In genomic region chr18:48356909-48357631, GRCh38 we compare ENCODE assay signal across 17 cellular contexts. TPM values are rescaled to one million over a fixed set of nuclear protein-coding genes. Genes with fewer than 3 reads are reported as not detected.
A peak's percentile ranks its signal among the peaks of the same experiment; 100 is the strongest.
DNase-seq lines count a peak whose midpoint lies in the region; ATAC-seq and TF ChIP-seq lines count a peak whose summit lies in the region.
"Had no signal": no experiment of that assay in that cellular context is flagged by ENCODE, and none has a peak within 500 bp of the region (broad histone marks: within the 10 kb centered on the region; RNA-seq: fewer than 3 reads in every experiment).

No MANE protein-coding gene starts in this region.

- TF ChIP-seq CTCF in HEK293 (tag by site-specific recombination; IDR thresholded peaks at IDR 0.05): no peak
- TF ChIP-seq CTCF in coronary artery (IDR thresholded peaks at IDR 0.05): no peak
- TF ChIP-seq CTCF in mesothelial cell of epicardium (IDR thresholded peaks at IDR 0.05; ENCODE audit: unreplicated experiment): no peak

- H3K9me3 Mint-ChIP-seq in mesothelial cell of epicardium: no peaks in the 10 kb centered on the region
- H3K9me3 Mint-ChIP-seq: T-helper 2 cell treated with Interferon-gamma antibody and Interleukin-4, amounts not matched to agents 5 μg/mL and 100 μg/mL, for 36 hours had no signal

- H3K27ac Mint-ChIP-seq in mesothelial cell of epicardium: peak overlapping the region; percentile 78
- H3K27ac Mint-ChIP-seq: T-helper 2 cell treated with Interferon-gamma antibody and Interleukin-4, amounts not matched to agents 5 μg/mL and 100 μg/mL, for 36 hours had no signal

- H3K4me1 Mint-ChIP-seq in mesothelial cell of epicardium: peaks cover 36% of the 10 kb centered on the region

- no peak overlapping the region for H3K4me3 Mint-ChIP-seq in mesothelial cell of epicardium
- H3K4me3 Mint-ChIP-seq: T-helper 2 cell treated with Interferon-gamma antibody and Interleukin-4, amounts not matched to agents 5 μg/mL and 100 μg/mL, for 36 hours had no signal

- H3K36me3 Mint-ChIP-seq in mesothelial cell of epicardium: no peaks in the 10 kb centered on the region

- H3K9me3 ChIP-seq in HEK293 (ENCODE audit: control insufficient read depth, insufficient read depth, low read depth, low read length): no peaks in the 10 kb centered on the region
- H3K9me3 ChIP-seq: BE2C, transverse colon had no signal

- H3K27me3 Mint-ChIP-seq in mesothelial cell of epicardium (ENCODE audit: low read depth): no peaks in the 10 kb centered on the region

- DNase-seq in COR-L47 (lab: John Stamatoyannopoulos, UW): peak; percentile 14
- DNase-seq in coronary artery (ENCODE audit: low spot score): peak; percentile 56
- no peak for DNase-seq in mesothelial cell of epicardium (ENCODE audit: low spot score in 2 of 2, unreplicated experiment in 2 of 2)
- DNase-seq in germinal center (ENCODE audit: low spot score): no peak
- DNase-seq: activated CD4-positive, alpha-beta T cell treated with anti-CD3 and anti-CD28 coated beads, Interleukin-2, amount 50 U/mL, for 4 hours; activated effector memory CD4-positive, alpha-beta T cell treated with anti-CD3 and anti-CD28 coated beads, Interleukin-2, amount 50 U/mL, for 16 hours; BE2C; effector CD4-positive, alpha-beta T cell; NCI-H1092; NCI-H748 treated with DMSO at 0.1 percent for 48 hours; stimulated activated CD4-positive, alpha-beta T cell treated with anti-CD3 and anti-CD28 coated beads, Interleukin-1b, Interleukin-23, amount 100 ng/mL, for 48 hours; transverse colon had no signal

- H3K4me1 ChIP-seq in HEK293 (ENCODE audit: control insufficient read depth, insufficient read depth, low read length): no peaks in the 10 kb centered on the region
- H3K4me1 ChIP-seq: BE2C, transverse colon had no signal

- POLR2A ChIA-PET in HEK293 (lab: Yijun Ruan, JAX): no interaction called here

- CTCF ChIA-PET in HEK293 (lab: Yijun Ruan, JAX): no interaction called here

- no peaks in the 10 kb centered on the region for H3K36me3 ChIP-seq in HEK293 (ENCODE audit: control insufficient read depth in 2 of 2, insufficient read depth in 1 of 2, low read length in 2 of 2)
- H3K36me3 ChIP-seq: BE2C, transverse colon had no signal

- ATAC-seq in GM19467 (IDR thresholded peaks at IDR 0.05; ENCODE audit: unreplicated experiment): no peak
- no peak for ATAC-seq in HG02885 (IDR thresholded peaks at IDR 0.05; ENCODE audit: poor library complexity, unreplicated experiment)
- no peak for ATAC-seq in HG02759 (IDR thresholded peaks at IDR 0.05; ENCODE audit: unreplicated experiment)

- H3K27ac ChIP-seq in HEK293 (ENCODE audit: extremely low read depth, low read depth, low read length): no peak overlapping the region
- H3K27ac ChIP-seq in coronary artery: no peak overlapping the region
- H3K27ac ChIP-seq: transverse colon had no signal

- no peak overlapping the region for H3K4me3 ChIP-seq in HEK293 (ENCODE audit: low read depth, low read length)
- no peak overlapping the region for H3K4me3 ChIP-seq in coronary artery
- H3K4me3 ChIP-seq: transverse colon had no signal

TF ChIP-seq in HEK293, 187 proteins besides CTCF, POLR2A, EP300 and RAD21:
- no peak for TF ChIP-seq ZNF654 (tag by site-specific recombination; IDR thresholded peaks at IDR 0.05; ENCODE audit: low read depth)
- TF ChIP-seq, protein P1, sequence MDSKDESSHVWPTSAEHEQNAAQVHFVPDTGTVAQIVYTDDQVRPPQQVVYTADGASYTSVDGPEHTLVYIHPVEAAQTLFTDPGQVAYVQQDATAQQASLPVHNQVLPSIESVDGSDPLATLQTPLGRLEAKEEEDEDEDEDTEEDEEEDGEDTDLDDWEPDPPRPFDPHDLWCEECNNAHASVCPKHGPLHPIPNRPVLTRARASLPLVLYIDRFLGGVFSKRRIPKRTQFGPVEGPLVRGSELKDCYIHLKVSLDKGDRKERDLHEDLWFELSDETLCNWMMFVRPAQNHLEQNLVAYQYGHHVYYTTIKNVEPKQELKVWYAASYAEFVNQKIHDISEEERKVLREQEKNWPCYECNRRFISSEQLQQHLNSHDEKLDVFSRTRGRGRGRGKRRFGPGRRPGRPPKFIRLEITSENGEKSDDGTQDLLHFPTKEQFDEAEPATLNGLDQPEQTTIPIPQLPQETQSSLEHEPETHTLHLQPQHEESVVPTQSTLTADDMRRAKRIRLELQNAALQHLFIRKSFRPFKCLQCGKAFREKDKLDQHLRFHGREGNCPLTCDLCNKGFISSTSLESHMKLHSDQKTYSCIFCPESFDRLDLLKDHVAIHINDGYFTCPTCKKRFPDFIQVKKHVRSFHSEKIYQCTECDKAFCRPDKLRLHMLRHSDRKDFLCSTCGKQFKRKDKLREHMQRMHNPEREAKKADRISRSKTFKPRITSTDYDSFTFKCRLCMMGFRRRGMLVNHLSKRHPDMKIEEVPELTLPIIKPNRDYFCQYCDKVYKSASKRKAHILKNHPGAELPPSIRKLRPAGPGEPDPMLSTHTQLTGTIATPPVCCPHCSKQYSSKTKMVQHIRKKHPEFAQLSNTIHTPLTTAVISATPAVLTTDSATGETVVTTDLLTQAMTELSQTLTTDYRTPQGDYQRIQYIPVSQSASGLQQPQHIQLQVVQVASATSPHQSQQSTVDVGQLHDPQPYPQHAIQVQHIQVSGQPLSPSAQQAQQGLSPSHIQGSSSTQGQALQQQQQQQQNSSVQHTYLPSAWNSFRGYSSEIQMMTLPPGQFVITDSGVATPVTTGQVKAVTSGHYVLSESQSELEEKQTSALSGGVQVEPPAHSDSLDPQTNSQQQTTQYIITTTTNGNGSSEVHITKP (tag by site-specific recombination; IDR thresholded peaks at IDR 0.05): peak; percentile 70
- TF ChIP-seq, protein P2, sequence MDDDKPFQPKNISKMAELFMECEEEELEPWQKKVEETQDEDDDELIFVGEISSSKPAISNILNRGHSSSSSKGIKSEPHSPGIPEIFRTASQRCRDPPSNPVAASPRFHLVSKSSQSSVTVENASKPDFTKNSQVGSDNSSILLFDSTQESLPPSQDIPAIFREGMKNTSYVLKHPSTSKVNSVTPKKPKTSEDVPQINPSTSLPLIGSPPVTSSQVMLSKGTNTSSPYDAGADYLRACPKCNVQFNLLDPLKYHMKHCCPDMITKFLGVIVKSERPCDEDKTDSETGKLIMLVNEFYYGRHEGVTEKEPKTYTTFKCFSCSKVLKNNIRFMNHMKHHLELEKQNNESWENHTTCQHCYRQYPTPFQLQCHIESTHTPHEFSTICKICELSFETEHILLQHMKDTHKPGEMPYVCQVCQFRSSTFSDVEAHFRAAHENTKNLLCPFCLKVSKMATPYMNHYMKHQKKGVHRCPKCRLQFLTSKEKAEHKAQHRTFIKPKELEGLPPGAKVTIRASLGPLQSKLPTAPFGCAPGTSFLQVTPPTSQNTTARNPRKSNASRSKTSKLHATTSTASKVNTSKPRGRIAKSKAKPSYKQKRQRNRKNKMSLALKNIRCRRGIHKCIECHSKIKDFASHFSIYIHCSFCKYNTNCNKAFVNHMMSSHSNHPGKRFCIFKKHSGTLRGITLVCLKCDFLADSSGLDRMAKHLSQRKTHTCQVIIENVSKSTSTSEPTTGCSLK (tag by site-specific recombination; IDR thresholded peaks at IDR 0.05): no peak
- no peak for TF ChIP-seq ZNF146 (tag by site-specific recombination; IDR thresholded peaks at IDR 0.05)
- TF ChIP-seq ZNF843 (tag by site-specific recombination; IDR thresholded peaks at IDR 0.05): no peak
- TF ChIP-seq ZNF645 (tag by site-specific recombination; IDR thresholded peaks at IDR 0.05): no peak

RNA-seq across cellular contexts. Expression of gene ZBTB7C, which starts 52.1 kb away (rescaled TPM):
- total RNA-seq in mesothelial cell of epicardium: 7.0 to 9.1 TPM (median 7.4 TPM) in 3 replicates

Comparison
In these comparisons a context has a peak if more than half of its experiments do, and no peak if none do; other contexts are left out.
1. DNase-seq: peak in COR-L47 (single experiment) and coronary artery (single experiment); none in mesothelial cell of epicardium (0 of 2) and germinal center (single experiment).